8 cellular contexts compared by ENCODE assay signal in genomic region chr4:780255-780654, GRCh38. TPM values are rescaled to one million over a fixed set of nuclear protein-coding genes. Genes with fewer than 3 reads are reported as not detected.
DNase-seq lines count a peak whose midpoint lies in the region; ATAC-seq, FAIRE-seq and TF ChIP-seq lines count a peak whose summit lies in the region.
"Not testable (repeated sequence)": the region's sequence is repeated elsewhere in the genome, so short reads cannot be mapped to it uniquely, and the experiment has no call there.

No MANE protein-coding gene starts in this region.

- peaks cover 44% of the 10 kb centered on the region for H3K4me1 Mint-ChIP-seq in activated T-helper 1 cell treated with anti-CD3 and anti-CD28 coated beads, Interleukin-12 subunit alpha, Interleukin-12 subunit beta, Interleukin-2, Interleukin-4 antibody, amounts not matched to agents 30 ng/mL and 10 ng/mL and 1 ng/mL, durations not matched to agents 14 hours and 24 hours and 36 hours (ENCODE audit: low read depth)

- H3K4me1 ChIP-seq in A549 (peaks cover 13% of the 10 kb centered on the region), GM23248 (ENCODE audit: insufficient read depth) (peaks cover 14% of the 10 kb centered on the region), PC-9 (replicated peaks; ENCODE audit: insufficient read depth) (peaks cover 24% of the 10 kb centered on the region), left ventricle myocardium inferior (peaks cover 80% of the 10 kb centered on the region), muscle layer of duodenum (ENCODE audit: control insufficient read depth in 1 of 2, insufficient read depth in 2 of 2, low read length in 2 of 2) (peaks cover 11 to 34% of the 10 kb centered on the region in 2 donors), skeletal muscle satellite cell (ENCODE audit: control insufficient read depth, insufficient read depth, low read length) (peaks cover 14% of the 10 kb centered on the region)

- peak overlapping the region; percentile 94 to 98; a peak in 4 of 6 replicates for H3K27ac ChIP-seq in A549
- peak overlapping the region; percentile 78 for H3K27ac ChIP-seq in GM23248
- peak overlapping the region; percentile 92; the same call in 1 of the 2 replicates for H3K27ac ChIP-seq in PC-9
- H3K27ac ChIP-seq in coronary artery; muscle layer of duodenum (ENCODE audit: low read length): not testable (repeated sequence)
- peak overlapping the region; percentile 95 for H3K27ac ChIP-seq in left ventricle myocardium inferior (replicated peaks)

- WGBS in A549 (ENCODE audit: missing lambda C conversion rate) = 89% methylated on average over 10 of the region's 10 CpGs
- 71 to 73% methylated on average over 10 of the region's 10 CpGs for WGBS in GM23248 (ENCODE audit: low coverage in 1 of 2, low lambda C conversion rate in 2 of 2, missing lambda C conversion rate in 2 of 2), 2 experiments

- not testable (repeated sequence) for H4K20me1 ChIP-seq in GM23248 (ENCODE audit: insufficient read depth)
- H4K20me1 ChIP-seq in PC-9 (ENCODE audit: insufficient read depth) = peaks cover 53% of the 10 kb centered on the region

- peaks cover 23% of the 10 kb centered on the region; the same call in 1 of the 2 replicates for H3F3A ChIP-seq in GM23248 (ENCODE audit: insufficient read depth)
- peaks cover 57% of the 10 kb centered on the region; the same call in 1 of the 2 replicates for H3F3A ChIP-seq in PC-9 (ENCODE audit: insufficient read depth, low read depth)

- H3K9me2 ChIP-seq in GM23248 (ENCODE audit: insufficient read depth); PC-9 (ENCODE audit: insufficient read depth): not testable (repeated sequence)

- peak overlapping the region; percentile 88 for H3K4me3 Mint-ChIP-seq in activated T-helper 1 cell treated with anti-CD3 and anti-CD28 coated beads, Interleukin-12 subunit alpha, Interleukin-12 subunit beta, Interleukin-2, Interleukin-4 antibody, amounts not matched to agents 30 ng/mL and 10 ng/mL and 1 ng/mL, durations not matched to agents 14 hours and 24 hours and 36 hours

- not testable (repeated sequence) for H2AFZ ChIP-seq in GM23248, PC-9

- not testable (repeated sequence) for TF ChIP-seq RAD21 in A549 (conservative IDR thresholded peaks at IDR 0.05 in 1 of 2, IDR thresholded peaks at IDR 0.05 in 1 of 2)

- H3K4me2 ChIP-seq in A549 = peak overlapping the region; percentile 82
- peak overlapping the region; percentile 90 for H3K4me2 ChIP-seq in GM23248 (ENCODE audit: unreplicated experiment)
- peak overlapping the region; percentile 98 for H3K4me2 ChIP-seq in PC-9
- peak overlapping the region; percentile 85 for H3K4me2 ChIP-seq in skeletal muscle satellite cell (ENCODE audit: low read length)

- TF ChIP-seq EP300 in A549 (IDR thresholded peaks at IDR 0.05) = not testable (repeated sequence)

- not testable (repeated sequence) for H3K27me3 Mint-ChIP-seq in activated T-helper 1 cell treated with anti-CD3 and anti-CD28 coated beads, Interleukin-12 subunit alpha, Interleukin-12 subunit beta, Interleukin-2, Interleukin-4 antibody, amounts not matched to agents 30 ng/mL and 10 ng/mL and 1 ng/mL, durations not matched to agents 14 hours and 24 hours and 36 hours (ENCODE audit: insufficient read depth)

- CTCF ChIA-PET in A549 (lab: Yijun Ruan, JAX) = interaction anchor here (1.0 kb wide), 1 partner anchor 13 kb away, joined by 3 read pairs; no protein-coding TSS in a partner anchor
- CTCF ChIA-PET in PC-9 (lab: Charles Lee) = not testable (repeated sequence)

- H3K36me3 ChIP-seq in GM23248 (ENCODE audit: low read depth) (peaks cover 29% of the 10 kb centered on the region), PC-9 (ENCODE audit: low read depth) (peaks cover 38% of the 10 kb centered on the region), left ventricle myocardium inferior (peaks cover 36% of the 10 kb centered on the region), muscle layer of duodenum (ENCODE audit: control insufficient read depth in 1 of 2, insufficient read depth in 2 of 2, low read length in 2 of 2) (peaks cover 8 to 31% of the 10 kb centered on the region in 2 donors), skeletal muscle satellite cell (ENCODE audit: insufficient read depth, low read length) (peaks cover 32% of the 10 kb centered on the region)

- TSS peak; percentile 43 for BruUV-seq in PC-9 (replicated peaks; lab: Mats Ljungman, UMichigan)

- not testable (repeated sequence) for H3K27me3 ChIP-seq in GM23248 (replicated peaks; ENCODE audit: insufficient read depth); PC-9 (ENCODE audit: insufficient read depth, low read depth); muscle layer of duodenum (ENCODE audit: low read depth, low read length); skeletal muscle satellite cell (ENCODE audit: control insufficient read depth, insufficient read depth, low read length)
- peaks cover 11% of the 10 kb centered on the region for H3K27me3 ChIP-seq in left ventricle myocardium inferior (ENCODE audit: low read depth)

- intact Hi-C loops in PC-9 (cut with micrococcal nuclease; ENCODE audit: unreplicated experiment) = loop anchor here (10.0 kb wide), 1 partner anchor 55 kb away; no protein-coding TSS in a partner anchor
- intact Hi-C loops in activated T-helper 1 cell treated with anti-CD3 and anti-CD28 coated beads, Interleukin-12 subunit alpha, Interleukin-12 subunit beta, Interleukin-2, Interleukin-4 antibody, amounts not matched to agents 30 ng/mL and 10 ng/mL and 1 ng/mL, durations not matched to agents 14 hours and 24 hours and 36 hours (cut with micrococcal nuclease) = loop anchor here (2.0 to 5.0 kb wide), 4 partner anchors 47 to 932 kb away; partner anchors contain the start of genes ATP5ME, CPLX1, MYL5 and SLBP
- intact Hi-C loops in left ventricle myocardium inferior (cut with micrococcal nuclease) = not testable (repeated sequence)

- ATAC-seq in A549 = not testable (repeated sequence)

- H3K36me3 Mint-ChIP-seq in activated T-helper 1 cell treated with anti-CD3 and anti-CD28 coated beads, Interleukin-12 subunit alpha, Interleukin-12 subunit beta, Interleukin-2, Interleukin-4 antibody, amounts not matched to agents 30 ng/mL and 10 ng/mL and 1 ng/mL, durations not matched to agents 14 hours and 24 hours and 36 hours (ENCODE audit: low read depth) = peaks cover 39% of the 10 kb centered on the region

- not testable (repeated sequence) for H3K9me3 ChIP-seq in A549; GM23248 (ENCODE audit: low read depth); PC-9 (ENCODE audit: insufficient read depth, low read depth); left ventricle myocardium inferior (replicated peaks); muscle layer of duodenum (ENCODE audit: control insufficient read depth in 1 of 2, low read length in 2 of 2); skeletal muscle satellite cell (replicated peaks; ENCODE audit: low read length)

- peak overlapping the region; percentile 81 for H3K27ac Mint-ChIP-seq in activated T-helper 1 cell treated with anti-CD3 and anti-CD28 coated beads, Interleukin-12 subunit alpha, Interleukin-12 subunit beta, Interleukin-2, Interleukin-4 antibody, amounts not matched to agents 30 ng/mL and 10 ng/mL and 1 ng/mL, durations not matched to agents 14 hours and 24 hours and 36 hours

- peak overlapping the region; percentile 88 for H3K4me3 ChIP-seq in A549
- H3K4me3 ChIP-seq in GM23248 = peak overlapping the region; percentile 88
- H3K4me3 ChIP-seq in PC-9 = peak overlapping the region; percentile 90
- peak overlapping the region; percentile 79 for H3K4me3 ChIP-seq in coronary artery
- peak overlapping the region; percentile 93 for H3K4me3 ChIP-seq in left ventricle myocardium inferior
- H3K4me3 ChIP-seq in muscle layer of duodenum (ENCODE audit: low read depth in 1 of 2, low read length in 2 of 2) = peak overlapping the region; percentile 77 to 100
- peak overlapping the region; percentile 92 for H3K4me3 ChIP-seq in skeletal muscle satellite cell (ENCODE audit: low read length)

- H3K79me2 ChIP-seq in GM23248 (ENCODE audit: insufficient read depth) (peaks cover 63% of the 10 kb centered on the region), PC-9 (ENCODE audit: low read depth) (peaks cover 63% of the 10 kb centered on the region)

- in situ Hi-C loops in GM23248 (cut with MboI) = not testable (repeated sequence)

- not testable (repeated sequence) for FAIRE-seq in A549 (lab: Jason Lieb, UNC)

- TF ChIP-seq CTCF in A549 (IDR thresholded peaks at IDR 0.05); PC-9 (conservative IDR thresholded peaks at IDR 0.05); coronary artery (IDR thresholded peaks at IDR 0.05); left ventricle myocardium inferior (IDR thresholded peaks at IDR 0.05; ENCODE audit: borderline replicate concordance): not testable (repeated sequence)

- POLR2A ChIA-PET in A549 (lab: Yijun Ruan, JAX); PC-9 (lab: Charles Lee; ENCODE audit: unreplicated experiment): not testable (repeated sequence)

- peak overlapping the region; percentile 98 for H3K9ac ChIP-seq in GM23248
- peak overlapping the region; percentile 99 for H3K9ac ChIP-seq in skeletal muscle satellite cell (ENCODE audit: low read depth, low read length)

- not testable (repeated sequence) for H3K9me3 Mint-ChIP-seq in activated T-helper 1 cell treated with anti-CD3 and anti-CD28 coated beads, Interleukin-12 subunit alpha, Interleukin-12 subunit beta, Interleukin-2, Interleukin-4 antibody, amounts not matched to agents 30 ng/mL and 10 ng/mL and 1 ng/mL, durations not matched to agents 14 hours and 24 hours and 36 hours

- not testable (repeated sequence) for DNase-seq in A549 (ENCODE audit: low read depth in 1 of 2, low spot score in 1 of 2); GM23248; PC-9; activated T-helper 1 cell treated with anti-CD3 and anti-CD28 coated beads, Interleukin-12 subunit alpha, Interleukin-12 subunit beta, Interleukin-2, Interleukin-4 antibody, amounts not matched to agents 30 ng/mL and 10 ng/mL and 1 ng/mL, durations not matched to agents 14 hours and 24 hours and 36 hours (ENCODE audit: low spot score); coronary artery (ENCODE audit: low spot score); left ventricle myocardium inferior

- TF ChIP-seq POLR2A in A549 (IDR thresholded peaks at IDR 0.05; ENCODE audit: low read length) = not testable (repeated sequence)

RNA-seq across cellular contexts. Expression of gene CPLX1, which starts 45.7 kb away (rescaled TPM):
- polyA plus RNA-seq in A549 (2011; rRNA removed) (0.08 and 0.19 TPM in 2 replicates), A549 (2017; fragmentation: RNase III; extraction: RNeasy Plus Mini Kit Qiagen cat#74134 plus additional on column Dnase treatment) (0.14 to 0.57 TPM (median 0.22 TPM) in 3 replicates), GM23248 (2016; fragmentation: Nextera tagmentation; extraction: Ambion mirVana) (not detected in 2 replicates)
- polyA plus RNA-seq in A549 (2012; cell fraction: cytosol; rRNA removed) = 0.19 and 0.34 TPM in 2 replicates
- 0.32 and 0.37 TPM in 2 replicates for polyA plus RNA-seq in A549 (2012; cell fraction: nucleus; rRNA removed)
- not detected in 2 replicates for polyA minus RNA-seq in A549 (2011; rRNA and poly(A)+ RNA removed)
- total RNA-seq in GM23248 (2014; rRNA removed; shearing (Covaris generic)) = not detected in 2 replicates
- total RNA-seq in PC-9 (2021) (2.2 and 3.9 TPM in 2 replicates), left ventricle myocardium inferior (4.8 TPM)
- total RNA-seq in activated T-helper 1 cell treated with anti-CD3 and anti-CD28 coated beads, Interleukin-12 subunit alpha, Interleukin-12 subunit beta, Interleukin-2, Interleukin-4 antibody, amounts not matched to agents 30 ng/mL and 10 ng/mL and 1 ng/mL, durations not matched to agents 14 hours and 24 hours and 36 hours = 1.3 and 1.5 TPM in 2 replicates
- total RNA-seq in skeletal muscle satellite cell (2012; rRNA removed) = 0.22 TPM in 1 of 2 replicates, not detected in the other
